12 cellular contexts compared by ENCODE assay signal in the genomic region with DNA sequence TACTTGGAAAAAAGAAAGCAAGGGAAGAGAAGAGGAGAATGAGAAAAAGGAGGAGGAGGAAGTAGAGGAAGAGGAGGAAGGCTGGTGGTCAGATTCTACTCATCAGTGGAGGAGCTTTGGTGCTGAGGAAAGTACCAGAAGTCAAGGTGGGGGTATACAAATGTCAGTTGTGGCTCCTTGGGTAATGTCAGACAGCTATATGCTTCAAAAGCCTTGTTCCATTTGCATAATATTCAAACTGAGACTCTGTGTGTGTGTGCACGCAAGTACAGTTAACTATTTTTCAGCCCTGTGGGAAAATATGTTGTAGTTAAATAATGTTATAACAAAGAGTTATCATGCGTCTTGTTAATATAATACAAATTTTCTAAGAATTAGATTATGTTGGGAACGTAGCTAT.
"Had no signal": no experiment of that assay in that cellular context is flagged by ENCODE, and none has a peak within 500 bp of the region (broad histone marks: within the 10 kb centered on the region; RNA-seq: fewer than 3 reads in every experiment).

No MANE protein-coding gene starts in this region.

- ATAC-seq: activated naive CD4-positive, alpha-beta T cell treated with anti-CD3 and anti-CD28 coated beads, Interleukin-2, amount 50 U/mL, for 72 hours; sciatic nerve had no signal

- DNase-seq: activated CD4-positive, alpha-beta T cell treated with anti-CD3 and anti-CD28 coated beads for 1 hour; activated CD4-positive, alpha-beta T cell treated with anti-CD3 and anti-CD28 coated beads, Interleukin-2, amount 50 U/mL, for 4 hours; activated gamma-delta T cell treated with Interleukin-2 at 50 U/mL for 16 hours; activated T-cell treated with anti-CD3 and anti-CD28 coated beads for 4 hours; adrenal gland; effector CD4-positive, alpha-beta T cell; stimulated activated CD4-positive, alpha-beta T cell treated with anti-CD3 and anti-CD28 coated beads, Interleukin-4, amount 100 ng/mL, for 1 hour; stomach; trophoblast cell; WERI-Rb-1 had no signal
